ENCODE assay signal across 12 cellular contexts in genomic region chr11:45158210-45158644, GRCh38. TPM values are rescaled to one million over a fixed set of nuclear protein-coding genes. Genes with fewer than 3 reads are reported as not detected.
DNase-seq lines count a peak whose midpoint lies in the region; ATAC-seq and TF ChIP-seq lines count a peak whose summit lies in the region.
"Had no signal": no experiment of that assay in that cellular context is flagged by ENCODE, and none has a peak within 500 bp of the region (broad histone marks: within the 10 kb centered on the region; RNA-seq: fewer than 3 reads in every experiment).

No MANE protein-coding gene starts in this region.

- H3K4me2 ChIP-seq in mammary epithelial cell (ENCODE audit: insufficient read depth, low read depth, low read length): peak overlapping the region; percentile 43

- no peak for TF ChIP-seq EP300 in sigmoid colon (IDR thresholded peaks at IDR 0.05)

- CTCF ChIA-PET in mammary epithelial cell (lab: Charles Lee; ENCODE audit: low non-redundant PET): no interaction called here

- no peak overlapping the region for H3K9ac ChIP-seq in mammary epithelial cell (ENCODE audit: insufficient read depth, low read length)

- no peaks in the 10 kb centered on the region for H3K79me2 ChIP-seq in mammary epithelial cell (ENCODE audit: insufficient read depth, low read length)

- TF ChIP-seq POLR2A in sigmoid colon (IDR thresholded peaks at IDR 0.05): no peak

- dilution Hi-C loops in mammary epithelial cell (cut with HindIII; ENCODE audit: low sequenced_read_pairs): no loop called here

- DNase-seq in GDM1 (lab: John Stamatoyannopoulos, UW): peak; percentile 7
- no peak for DNase-seq in mammary epithelial cell
- DNase-seq in sigmoid colon: peak; percentile 72
- no peak for DNase-seq in NCI-H2081 (lab: John Stamatoyannopoulos, UW)
- no peak for DNase-seq in ACHN
- DNase-seq: activated T-cell treated with anti-CD3 and anti-CD28 coated beads, Interleukin-2, amount 50 U/mL, for 72 hours; cortex of kidney; NCI-H187 treated with DMSO at 0.1 percent for 48 hours; OCI-M1 had no signal

- in situ Hi-C loops in mammary epithelial cell (cut with MboI; ENCODE audit: low sequenced_read_pairs in 2 of 2) (no loop called here), ACHN (cut with HindIII; ENCODE audit: low pct_ligation_motif_present, low pct_unique_long_range_greater_than_20kb, low sequenced_read_pairs) (no loop called here)

- ATAC-seq in GM19324 (IDR thresholded peaks at IDR 0.05; ENCODE audit: low FRiP score, unreplicated experiment) (no peak), HG02759 (IDR thresholded peaks at IDR 0.05; ENCODE audit: unreplicated experiment) (no peak)

- H3K4me3 ChIP-seq in mammary epithelial cell (replicated peaks in 1 of 3; ENCODE audit: insufficient read depth in 1 of 3, low read depth in 2 of 3, low read length in 3 of 3) (no peak overlapping the region), sigmoid colon (no peak overlapping the region)

- intact Hi-C loops in mammary epithelial cell (cut with micrococcal nuclease): no loop called here
- intact Hi-C loops in sigmoid colon (cut with DNase I): no loop called here

- H3K27ac ChIP-seq in mammary epithelial cell (ENCODE audit: insufficient read depth, low read depth, low read length): no peak overlapping the region
- H3K27ac ChIP-seq in layer of hippocampus (ENCODE audit: low read depth, low read length): peak overlapping the region; percentile 21
- peak overlapping the region; percentile 75 to 82 (median 82) for H3K27ac ChIP-seq in sigmoid colon

- H4K20me1 ChIP-seq in mammary epithelial cell (ENCODE audit: insufficient read depth, low read length): no peaks in the 10 kb centered on the region

- BruUV-seq in mammary epithelial cell (replicated peaks; lab: Mats Ljungman, UMichigan): no TSS peak

- 51% methylated on average over 2 of the region's 5 CpGs for WGBS in mammary epithelial cell (ENCODE audit: low coverage, missing lambda C conversion rate)
- 21 to 40% methylated on average over 5 of the region's 5 CpGs for WGBS in sigmoid colon, 2 donors

- peaks cover 12% of the 10 kb centered on the region for H3K4me1 ChIP-seq in mammary epithelial cell (ENCODE audit: insufficient read depth, low read length)
- peaks cover 0 to 71% (median 65%) of the 10 kb centered on the region in 4 donors for H3K4me1 ChIP-seq in sigmoid colon

- H3K36me3 ChIP-seq in mammary epithelial cell (ENCODE audit: insufficient read depth, low read length) (no peaks in the 10 kb centered on the region), sigmoid colon (no peaks in the 10 kb centered on the region)

- peak overlapping the region; percentile 14 for H2AFZ ChIP-seq in mammary epithelial cell (ENCODE audit: low read depth, low read length)

- H3K9me3 ChIP-seq in mammary epithelial cell (replicated peaks; ENCODE audit: insufficient read depth, low read length) (no peaks in the 10 kb centered on the region), sigmoid colon (no peaks in the 10 kb centered on the region)

- TF ChIP-seq CTCF in mammary epithelial cell (conservative IDR thresholded peaks at IDR 0.05 in 1 of 2, IDR thresholded peaks at IDR 0.05 in 1 of 2; ENCODE audit: extremely low read depth in 1 of 2, insufficient read depth in 1 of 2, low read depth in 1 of 2, low read length in 2 of 2) (no peak), sigmoid colon (IDR thresholded peaks at IDR 0.05) (no peak)

- no peaks in the 10 kb centered on the region for H3K27me3 ChIP-seq in mammary epithelial cell (ENCODE audit: insufficient read depth, low read length)
- no peaks in the 10 kb centered on the region for H3K27me3 ChIP-seq in layer of hippocampus (ENCODE audit: control insufficient read depth, insufficient read depth, low read length)
- H3K27me3 ChIP-seq in sigmoid colon: no peaks in the 10 kb centered on the region

RNA-seq across cellular contexts. Expression of gene PRDM11, which starts 11.8 kb away (rescaled TPM):
- total RNA-seq in mammary epithelial cell: 1 to 10 TPM; 3.3 to 3.4 TPM
- polyA plus RNA-seq in mammary epithelial cell: 1.7 TPM
- polyA minus RNA-seq in mammary epithelial cell: 4.2 TPM
- 10 to 100 TPM; 12.7 to 23.2 (median 20.7) TPM for total RNA-seq in sigmoid colon
- 1 to 10 TPM in 2 of 3 donors, under 1 TPM in 1; 0.92 to 4.3 (median 1.8) TPM for polyA plus RNA-seq in sigmoid colon

Comparison
In these comparisons a context has a peak if more than half of its experiments do, and no peak if none do; other contexts are left out.
1. DNase-seq: peak in GDM1 (single experiment) and sigmoid colon (single experiment); none in mammary epithelial cell (single experiment), NCI-H2081 (0 of 2) and ACHN (single experiment).